In the genomic region with DNA sequence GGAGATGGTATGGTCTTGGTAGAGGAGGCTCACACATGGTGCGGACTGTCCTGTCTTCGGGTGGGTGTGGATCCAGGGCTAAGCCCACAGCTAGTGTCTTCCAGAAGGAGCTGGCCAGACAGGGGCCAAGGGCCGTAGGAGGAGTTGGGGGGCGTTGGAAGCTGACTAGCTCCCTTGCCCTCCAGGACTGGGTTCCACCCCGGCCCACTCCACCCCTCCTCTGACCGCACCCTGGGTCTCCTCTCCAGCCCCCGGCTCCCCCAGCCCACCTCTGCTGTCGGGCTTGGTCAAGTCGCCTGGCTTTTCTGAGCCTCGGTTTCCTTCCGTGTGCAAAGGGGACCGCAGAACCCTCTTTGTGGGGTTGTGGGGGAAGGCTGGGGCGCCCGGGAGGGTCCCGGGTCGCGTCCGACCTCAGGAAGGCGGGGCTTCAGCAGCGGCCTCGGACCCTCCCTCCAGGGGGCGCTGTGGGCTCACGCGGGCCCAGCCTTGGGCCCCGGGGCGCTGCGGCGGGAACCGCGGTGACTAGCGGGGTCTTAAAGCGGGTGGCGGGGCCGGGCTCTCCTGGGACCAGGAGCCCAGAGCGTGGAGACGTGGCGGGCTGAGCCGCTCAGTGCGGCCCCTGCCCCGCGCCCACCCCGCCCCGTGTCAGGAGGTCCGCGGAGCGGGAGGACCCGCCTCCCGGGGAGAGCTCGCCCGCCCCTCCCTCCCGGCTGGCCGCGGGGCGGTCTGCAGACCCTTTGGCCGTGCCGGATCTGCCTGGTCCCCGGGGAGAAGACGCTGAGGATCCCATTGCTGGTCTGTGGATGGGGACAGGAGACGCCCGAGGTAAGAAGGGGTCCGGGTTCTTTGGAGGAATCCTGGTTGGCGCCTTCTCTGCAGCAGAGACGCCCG, we compare ENCODE assay signal across 8 cellular contexts. TPM values are rescaled to one million over a fixed set of nuclear protein-coding genes. Genes with fewer than 3 reads are reported as not detected.
DNase-seq lines count a peak whose midpoint lies in the region; ATAC-seq and TF ChIP-seq lines count a peak whose summit lies in the region.

No MANE protein-coding gene starts in this region.

- no peaks in the 10 kb centered on the region for H3K4me1 ChIP-seq in Panc1 (ENCODE audit: control insufficient read depth, insufficient read depth, low read length)

- no peaks in the 10 kb centered on the region for H3K27me3 ChIP-seq in Panc1 (ENCODE audit: control insufficient read depth, insufficient read depth, low read length)

- H3K9me3 ChIP-seq in Panc1 (ENCODE audit: control insufficient read depth, insufficient read depth, low read depth, low read length) = no peaks in the 10 kb centered on the region

- ATAC-seq in Panc1 (peak; percentile 85), left ventricle myocardium superior (peak; percentile 80)

- DNase-seq in 8988T (peak; percentile 91), GM19238 (ENCODE audit: insufficient read length, low spot score) (peak; percentile 59), Panc1 (ENCODE audit: low read depth, low spot score) (no peak), left ventricle myocardium superior (peak; percentile 72), mesenteric fat pad (ENCODE audit: low spot score) (no peak), occipital lobe (lab: John Stamatoyannopoulos, UW) (no peak)
- peak in 3 of 4 experiments; percentile 49 to 69 (median 53) for DNase-seq in activated naive CD4-positive, alpha-beta T cell (lab: John Stamatoyannopoulos, UW)
- peak; percentile 42 to 62 for DNase-seq in stimulated activated CD4-positive, alpha-beta T cell treated with anti-CD3 and anti-CD28 coated beads, Interleukin-15, amount 100 ng/mL, for 1 hour (ENCODE audit: low read depth in 1 of 2, low spot score in 1 of 2)

- no peak overlapping the region for H3K27ac ChIP-seq in Panc1 (ENCODE audit: low read length)

- intact Hi-C loops in Panc1 (cut with micrococcal nuclease; ENCODE audit: unreplicated experiment) (no loop called here), left ventricle myocardium superior (cut with micrococcal nuclease) (no loop called here)

- in situ Hi-C loops in Panc1 (cut with HindIII; ENCODE audit: low pct_unique_long_range_greater_than_20kb, low sequenced_read_pairs) = no loop called here

- CTCF ChIA-PET in Panc1 (lab: Charles Lee) = interaction anchor here (0.6 to 1.0 kb wide), 6 partner anchors 12 to 557 kb away, joined by 3 to 6 read pairs (median 4); no protein-coding TSS in a partner anchor

- POLR2A ChIA-PET in Panc1 (lab: Charles Lee) = interaction anchor here (0.6 to 0.7 kb wide), 2 partner anchors 10 to 21 kb away, joined by 3 to 5 read pairs; no protein-coding TSS in a partner anchor

- H3K36me3 ChIP-seq in Panc1 (ENCODE audit: control insufficient read depth, insufficient read depth, low read length) = no peaks in the 10 kb centered on the region

- peak overlapping the region; percentile 41 to 58 for H3K4me3 ChIP-seq in Panc1 (ENCODE audit: low read depth in 2 of 2, low read length in 2 of 2)

- BruUV-seq in Panc1 (replicated peaks; lab: Mats Ljungman, UMichigan) = no TSS peak

- peak; percentile 99 for TF ChIP-seq CTCF in Panc1 (IDR thresholded peaks at IDR 0.05)

RNA-seq across cellular contexts. Expression of a gene that starts 5.4 kb away (rescaled TPM):
- total RNA-seq in Panc1 (2021; ENCODE audit: unreplicated experiment) = not detected
- not detected for polyA plus RNA-seq in Panc1 (2012; ENCODE audit: insufficient read length)
- total RNA-seq in left ventricle myocardium superior = not detected
- total RNA-seq in mesenteric fat pad = not detected
- not detected for total RNA-seq in occipital lobe

RNA-seq across cellular contexts. Expression of a gene that starts 17.8 kb away (rescaled TPM):
- 0.67 TPM for total RNA-seq in Panc1 (2021; ENCODE audit: unreplicated experiment)
- 0.94 TPM for polyA plus RNA-seq in Panc1 (2012; ENCODE audit: insufficient read length)
- not detected for total RNA-seq in left ventricle myocardium superior
- total RNA-seq in mesenteric fat pad = not detected
- total RNA-seq in occipital lobe = 0.78 TPM

RNA-seq across cellular contexts. Expression of a gene that starts 22.1 kb away (rescaled TPM):
- 3.9 TPM for total RNA-seq in Panc1 (2021; ENCODE audit: unreplicated experiment)
- polyA plus RNA-seq in Panc1 (2012; ENCODE audit: insufficient read length) = 9.5 TPM
- 0.27 TPM for total RNA-seq in left ventricle myocardium superior
- total RNA-seq in mesenteric fat pad = 1.3 TPM
- 14.3 TPM for total RNA-seq in occipital lobe

RNA-seq across cellular contexts. Expression of a gene that starts 22.7 kb away (rescaled TPM):
- total RNA-seq in Panc1 (2021; ENCODE audit: unreplicated experiment) (32.0 TPM), left ventricle myocardium superior (5.4 TPM), mesenteric fat pad (29.0 TPM), occipital lobe (10.1 TPM)
- 41.4 TPM for polyA plus RNA-seq in Panc1 (2012; ENCODE audit: insufficient read length)

RNA-seq across cellular contexts. Expression of a gene that starts 39.0 kb away (rescaled TPM):
- total RNA-seq in Panc1 (2021; ENCODE audit: unreplicated experiment) = 38.5 TPM
- polyA plus RNA-seq in Panc1 (2012; ENCODE audit: insufficient read length) = 79.2 TPM
- 35.6 TPM for total RNA-seq in left ventricle myocardium superior
- 42.5 TPM for total RNA-seq in mesenteric fat pad
- total RNA-seq in occipital lobe = 36.0 TPM

Comparison
In these comparisons a context has a peak if more than half of its experiments do, and no peak if none do; other contexts are left out.
1. DNase-seq: peak in 8988T (single experiment), GM19238 (single experiment), activated naive CD4-positive, alpha-beta T cell (3 of 4), left ventricle myocardium superior (single experiment) and stimulated activated CD4-positive, alpha-beta T cell treated with anti-CD3 and anti-CD28 coated beads, Interleukin-15, amount 100 ng/mL, for 1 hour (2 of 2); none in Panc1 (single experiment), mesenteric fat pad (single experiment) and occipital lobe (single experiment).